Comparison of ENCODE assay signal across 30 cellular contexts in genomic region chr4:146022541-146022940, GRCh38.
"Had no signal": no experiment of that assay in that cellular context is flagged by ENCODE, and none has a peak within 500 bp of the region (broad histone marks: within the 10 kb centered on the region; RNA-seq: fewer than 3 reads in every experiment).

No MANE protein-coding gene starts in this region.

- ATAC-seq: activated CD4-positive, alpha-beta T cell treated with anti-CD3 and anti-CD28 coated beads for 36 hours; activated CD4-positive, CD25-positive, alpha-beta regulatory T cell treated with anti-CD3 and anti-CD28 coated beads, Interleukin-2, amount 50 U/mL, for 24 hours; activated CD8-positive, alpha-beta memory T cell treated with anti-CD3 and anti-CD28 coated beads, Interleukin-2, amount 10 ng/mL, durations not matched to agents 7 days and 5 days; activated CD8-positive, alpha-beta T cell treated with anti-CD3 and anti-CD28 coated beads, Interleukin-2, amount 10 ng/mL, durations not matched to agents 7 days and 5 days; activated naive CD8-positive, alpha-beta T cell treated with anti-CD3 and anti-CD28 coated beads, Interleukin-2, amount 50 U/mL, for 24 hours; WTC11 had no signal

- H3K27ac ChIP-seq: ascending aorta, cardiac muscle cell, WERI-Rb-1 had no signal

- DNase-seq: activated CD4-positive, alpha-beta memory T cell treated with anti-CD3 and anti-CD28 coated beads, Interleukin-2, amount 10 ng/mL, durations not matched to agents 7 days and 5 days; activated CD4-positive, alpha-beta T cell treated with anti-CD3 and anti-CD28 coated beads for 1 hour; activated CD4-positive, alpha-beta T cell treated with anti-CD3 and anti-CD28 coated beads for 36 hours; activated CD4-positive, alpha-beta T cell treated with anti-CD3 and anti-CD28 coated beads for 48 hours; activated CD4-positive, alpha-beta T cell treated with anti-CD3 and anti-CD28 coated beads, Interleukin-2, amount 10 ng/mL, durations not matched to agents 7 days and 5 days; activated CD4-positive, alpha-beta T cell treated with anti-CD3 and anti-CD28 coated beads, Interleukin-2, amount 50 U/mL, for 48 hours; activated CD4-positive, CD25-positive, alpha-beta regulatory T cell; activated CD8-positive, alpha-beta memory T cell treated with anti-CD3 and anti-CD28 coated beads for 24 hours; activated CD8-positive, alpha-beta memory T cell treated with anti-CD3 and anti-CD28 coated beads, Interleukin-2, amount 10 ng/mL, durations not matched to agents 7 days and 5 days; activated CD8-positive, alpha-beta memory T cell treated with anti-CD3 and anti-CD28 coated beads, Interleukin-2, amount 50 U/mL, for 48 hours; activated CD8-positive, alpha-beta T cell treated with anti-CD3 and anti-CD28 coated beads, Interleukin-2, amount 10 ng/mL, durations not matched to agents 7 days and 5 days; activated effector memory CD4-positive, alpha-beta T cell treated with Interleukin-2 at 50 U/mL for 16 hours; activated gamma-delta T cell; activated naive CD4-positive, alpha-beta T cell treated with anti-CD3 and anti-CD28 coated beads, Interleukin-2, amount 10 ng/mL, durations not matched to agents 7 days and 5 days; activated naive CD4-positive, alpha-beta T cell treated with Interleukin-2 at 50 U/mL for 16 hours; activated naive CD8-positive, alpha-beta T cell treated with anti-CD3 and anti-CD28 coated beads, Interleukin-2, amount 10 ng/mL, durations not matched to agents 7 days and 5 days; activated naive CD8-positive, alpha-beta T cell treated with anti-CD3 and anti-CD28 coated beads, Interleukin-2, amount 50 U/mL, for 24 hours; activated T-cell treated with anti-CD3 and anti-CD28 coated beads, Interleukin-2, amount 50 U/mL, for 24 hours; activated T-cell treated with anti-CD3 and anti-CD28 coated beads, Interleukin-2, amount 50 U/mL, for 48 hours; amygdala; anterior cingulate cortex; caudate nucleus; cerebellar nuclear complex; T-helper 2 cell; T-helper 9 cell; WERI-Rb-1 had no signal
